Comparison of ENCODE assay signal across 18 cellular contexts in genomic region chr16:2457946-2458345, GRCh38. TPM values are rescaled to one million over a fixed set of nuclear protein-coding genes. Genes with fewer than 3 reads are reported as not detected.
"Had no signal": no experiment of that assay in that cellular context is flagged by ENCODE, and none has a peak within 500 bp of the region (broad histone marks: within the 10 kb centered on the region; RNA-seq: fewer than 3 reads in every experiment).

No MANE protein-coding gene starts in this region.

- H3K27me3 ChIP-seq: cardiac muscle cell, heart right ventricle, stomach had no signal

- H3K27me3 Mint-ChIP-seq: activated CD4-positive, alpha-beta memory T cell treated with anti-CD3 and anti-CD28 coated beads, Interleukin-2, amount 10 ng/mL, durations not matched to agents 7 days and 5 days; activated CD4-positive, alpha-beta T cell treated with anti-CD3 and anti-CD28 coated beads for 36 hours; activated naive CD8-positive, alpha-beta T cell treated with anti-CD3 and anti-CD28 coated beads for 36 hours had no signal

- H3K9me3 ChIP-seq: heart right ventricle, stomach, thoracic aorta had no signal

- DNase-seq: activated CD4-positive, alpha-beta memory T cell treated with anti-CD3 and anti-CD28 coated beads, Interleukin-2, amount 10 ng/mL, durations not matched to agents 7 days and 5 days; activated CD4-positive, alpha-beta T cell treated with anti-CD3 and anti-CD28 coated beads for 36 hours; activated CD8-positive, alpha-beta memory T cell treated with anti-CD3 and anti-CD28 coated beads, Interleukin-2, amount 50 U/mL, for 4 hours; activated gamma-delta T cell treated with Interleukin-2 at 50 U/mL for 16 hours; activated naive CD8-positive, alpha-beta T cell treated with anti-CD3 and anti-CD28 coated beads for 36 hours; activated T-cell treated with anti-CD3 and anti-CD28 coated beads, Interleukin-2, amount 50 U/mL, for 72 hours; aorta; heart right ventricle; islet precursor cell; left ventricle myocardium superior; stomach; T-helper 9 cell had no signal

- FAIRE-seq: colon, frontal cortex had no signal

- H3K36me3 ChIP-seq: thoracic aorta had no signal

- H3K4me3 ChIP-seq: cardiac muscle cell, heart right ventricle, stomach, thoracic aorta had no signal

- ATAC-seq: activated CD4-positive, alpha-beta T cell treated with anti-CD3 and anti-CD28 coated beads for 36 hours; activated T-cell treated with anti-CD3 and anti-CD28 coated beads, Interleukin-2, amount 50 U/mL, for 72 hours; heart right ventricle; left ventricle myocardium superior had no signal

- H3K27ac Mint-ChIP-seq: activated CD4-positive, alpha-beta memory T cell treated with anti-CD3 and anti-CD28 coated beads, Interleukin-2, amount 10 ng/mL, durations not matched to agents 7 days and 5 days; activated CD4-positive, alpha-beta T cell treated with anti-CD3 and anti-CD28 coated beads for 36 hours; activated naive CD8-positive, alpha-beta T cell treated with anti-CD3 and anti-CD28 coated beads for 36 hours; activated T-cell treated with anti-CD3 and anti-CD28 coated beads, Interleukin-2, amount 50 U/mL, for 72 hours had no signal

- H3K4me3 Mint-ChIP-seq: activated CD4-positive, alpha-beta memory T cell treated with anti-CD3 and anti-CD28 coated beads, Interleukin-2, amount 10 ng/mL, durations not matched to agents 7 days and 5 days; activated CD4-positive, alpha-beta T cell treated with anti-CD3 and anti-CD28 coated beads for 36 hours; activated naive CD8-positive, alpha-beta T cell treated with anti-CD3 and anti-CD28 coated beads for 36 hours had no signal

- H3K9me3 Mint-ChIP-seq: activated CD4-positive, alpha-beta memory T cell treated with anti-CD3 and anti-CD28 coated beads, Interleukin-2, amount 10 ng/mL, durations not matched to agents 7 days and 5 days; activated naive CD8-positive, alpha-beta T cell treated with anti-CD3 and anti-CD28 coated beads for 36 hours; activated T-cell treated with anti-CD3 and anti-CD28 coated beads, Interleukin-2, amount 50 U/mL, for 72 hours had no signal

- H3K27ac ChIP-seq: cardiac muscle cell, heart right ventricle, stomach, thoracic aorta, VCaP had no signal

RNA-seq across cellular contexts. Expression of gene TEDC2, which starts 2.0 kb away (rescaled TPM):
- total RNA-seq: mesenteric fat pad had no signal

RNA-seq across cellular contexts. Expression of gene NTN3, which starts 13.2 kb away (rescaled TPM):
- total RNA-seq: activated CD4-positive, alpha-beta memory T cell treated with anti-CD3 and anti-CD28 coated beads, Interleukin-2, amount 10 ng/mL, durations not matched to agents 7 days and 5 days; activated CD4-positive, alpha-beta T cell treated with anti-CD3 and anti-CD28 coated beads for 36 hours; activated naive CD8-positive, alpha-beta T cell treated with anti-CD3 and anti-CD28 coated beads for 36 hours; activated T-cell treated with anti-CD3 and anti-CD28 coated beads, Interleukin-2, amount 50 U/mL, for 72 hours; mesenteric fat pad had no signal
